1 cellular context compared by ENCODE assay signal in genomic region chr5:117680421-117680820, GRCh38.
TF ChIP-seq lines count a peak whose summit lies in the region.

No MANE protein-coding gene starts in this region.

TF ChIP-seq in WTC11, 78 proteins besides CTCF, POLR2A, EP300 and RAD21 (continued from another document):
- TF ChIP-seq, protein P1, sequence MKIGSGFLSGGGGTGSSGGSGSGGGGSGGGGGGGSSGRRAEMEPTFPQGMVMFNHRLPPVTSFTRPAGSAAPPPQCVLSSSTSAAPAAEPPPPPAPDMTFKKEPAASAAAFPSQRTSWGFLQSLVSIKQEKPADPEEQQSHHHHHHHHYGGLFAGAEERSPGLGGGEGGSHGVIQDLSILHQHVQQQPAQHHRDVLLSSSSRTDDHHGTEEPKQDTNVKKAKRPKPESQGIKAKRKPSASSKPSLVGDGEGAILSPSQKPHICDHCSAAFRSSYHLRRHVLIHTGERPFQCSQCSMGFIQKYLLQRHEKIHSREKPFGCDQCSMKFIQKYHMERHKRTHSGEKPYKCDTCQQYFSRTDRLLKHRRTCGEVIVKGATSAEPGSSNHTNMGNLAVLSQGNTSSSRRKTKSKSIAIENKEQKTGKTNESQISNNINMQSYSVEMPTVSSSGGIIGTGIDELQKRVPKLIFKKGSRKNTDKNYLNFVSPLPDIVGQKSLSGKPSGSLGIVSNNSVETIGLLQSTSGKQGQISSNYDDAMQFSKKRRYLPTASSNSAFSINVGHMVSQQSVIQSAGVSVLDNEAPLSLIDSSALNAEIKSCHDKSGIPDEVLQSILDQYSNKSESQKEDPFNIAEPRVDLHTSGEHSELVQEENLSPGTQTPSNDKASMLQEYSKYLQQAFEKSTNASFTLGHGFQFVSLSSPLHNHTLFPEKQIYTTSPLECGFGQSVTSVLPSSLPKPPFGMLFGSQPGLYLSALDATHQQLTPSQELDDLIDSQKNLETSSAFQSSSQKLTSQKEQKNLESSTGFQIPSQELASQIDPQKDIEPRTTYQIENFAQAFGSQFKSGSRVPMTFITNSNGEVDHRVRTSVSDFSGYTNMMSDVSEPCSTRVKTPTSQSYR (CRISPR knock-in tag; IDR thresholded peaks at IDR 0.05), result no peak
- no peak for TF ChIP-seq NR3C1 (CRISPR knock-in tag; conservative IDR thresholded peaks at IDR 0.05; ENCODE audit: low read depth)
